Comparison of ENCODE assay signal across 15 cellular contexts in the genomic region with DNA sequence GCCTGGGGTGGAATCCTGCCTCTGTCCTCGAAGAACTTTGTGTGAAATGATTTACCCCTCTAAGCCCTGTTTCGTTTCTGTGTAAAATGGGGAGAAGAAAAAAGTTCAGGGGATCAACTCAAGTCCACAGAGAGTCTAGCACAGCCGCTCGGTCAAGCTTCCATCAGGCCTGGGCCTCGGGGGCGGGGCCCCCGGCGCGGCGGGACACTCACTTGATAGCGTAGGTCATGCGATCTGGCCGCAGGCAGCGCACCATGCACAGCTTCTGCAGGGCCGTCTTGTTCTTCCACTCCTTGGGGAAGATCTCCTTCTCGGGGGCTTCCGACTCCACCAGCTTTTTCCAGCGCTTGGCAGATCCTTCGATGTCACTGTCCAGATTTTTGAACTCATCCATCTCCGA.
DNase-seq lines count a peak whose midpoint lies in the region; ATAC-seq and TF ChIP-seq lines count a peak whose summit lies in the region.
"Had no signal": no experiment of that assay in that cellular context is flagged by ENCODE, and none has a peak within 500 bp of the region (broad histone marks: within the 10 kb centered on the region; RNA-seq: fewer than 3 reads in every experiment).

No MANE protein-coding gene starts in this region.

- ATAC-seq in left ventricle myocardium superior (no peak), heart right ventricle (no peak)
- ATAC-seq: CD8-positive, alpha-beta T cell; GM23338 had no signal

- H3K36me3 ChIP-seq in heart right ventricle: no peaks in the 10 kb centered on the region
- no peaks in the 10 kb centered on the region for H3K36me3 ChIP-seq in H7 (replicated peaks; ENCODE audit: control insufficient read depth, insufficient read depth, low read length)
- H3K36me3 ChIP-seq in HAP-1 (replicated peaks): no peaks in the 10 kb centered on the region

- DNase-seq in left ventricle myocardium superior: peak; percentile 15
- no peak for DNase-seq in heart right ventricle
- DNase-seq in H7: peak; percentile 48
- DNase-seq in nephron progenitor cell: no peak
- no peak for DNase-seq in HAP-1 (ENCODE audit: low spot score in 2 of 2)
- DNase-seq in GM03348 (ENCODE audit: low spot score): no peak
- DNase-seq in 8988T: no peak
- DNase-seq: C1 segment of cervical spinal cord; Caco-2; CD4-positive, CD25-positive, alpha-beta regulatory T cell; CD8-positive, alpha-beta T cell; DMS153; DND-41; HCEC 1CT had no signal

- H3K4me1 Mint-ChIP-seq in nephron progenitor cell: peaks cover 21% of the 10 kb centered on the region
- H3K4me1 Mint-ChIP-seq: GM23338 had no signal

- no peaks in the 10 kb centered on the region for H3K36me3 Mint-ChIP-seq in nephron progenitor cell (ENCODE audit: low read depth)
- H3K36me3 Mint-ChIP-seq: CD4-positive, CD25-positive, alpha-beta regulatory T cell; CD8-positive, alpha-beta T cell had no signal

- peaks cover 3% of the 10 kb centered on the region for H3K9me3 Mint-ChIP-seq in nephron progenitor cell
- H3K9me3 Mint-ChIP-seq: CD4-positive, CD25-positive, alpha-beta regulatory T cell; CD8-positive, alpha-beta T cell had no signal

- WGBS in heart right ventricle, 2 donors: 85 to 87% methylated on average over 20 of the region's 20 CpGs

- H3K4me3 ChIP-seq in heart right ventricle (no peak overlapping the region), H7 (ENCODE audit: insufficient read depth, low read depth, low read length) (no peak overlapping the region), HAP-1 (no peak overlapping the region)
- H3K4me3 ChIP-seq: GM23338 had no signal

- H3K27ac Mint-ChIP-seq in nephron progenitor cell: peak overlapping the region; percentile 51
- H3K27ac Mint-ChIP-seq: CD4-positive, CD25-positive, alpha-beta regulatory T cell; CD8-positive, alpha-beta T cell; GM23338 had no signal

- no peak overlapping the region for H3K4me3 Mint-ChIP-seq in nephron progenitor cell
- H3K4me3 Mint-ChIP-seq: CD4-positive, CD25-positive, alpha-beta regulatory T cell; CD8-positive, alpha-beta T cell; GM23338 had no signal

- intact Hi-C loops in left ventricle myocardium superior (cut with micrococcal nuclease): no loop called here
- intact Hi-C loops in heart right ventricle (cut with DNase I): no loop called here

- H3K9me3 ChIP-seq in heart right ventricle: no peaks in the 10 kb centered on the region
- H3K9me3 ChIP-seq in HAP-1: no peaks in the 10 kb centered on the region

- peaks cover 14% of the 10 kb centered on the region for H3K27me3 Mint-ChIP-seq in nephron progenitor cell (ENCODE audit: low read depth, poor library complexity)
- H3K27me3 Mint-ChIP-seq: CD4-positive, CD25-positive, alpha-beta regulatory T cell had no signal

- TF ChIP-seq CTCF in heart right ventricle (IDR thresholded peaks at IDR 0.05): no peak
- no peak for TF ChIP-seq CTCF in nephron progenitor cell (IDR thresholded peaks at IDR 0.05)

- peaks cover 0 to 4% (median 0%) of the 10 kb centered on the region in 7 donors for H3K27me3 ChIP-seq in heart right ventricle
- no peaks in the 10 kb centered on the region for H3K27me3 ChIP-seq in H7 (ENCODE audit: control insufficient read depth, insufficient read depth, low read length)
- no peaks in the 10 kb centered on the region for H3K27me3 ChIP-seq in HAP-1 (ENCODE audit: low read depth)

- in situ Hi-C loops in HAP-1 (cut with MboI; ENCODE audit: low sequenced_read_pairs): no loop called here

- H3K27ac ChIP-seq in heart right ventricle: no peak overlapping the region

- H3K4me1 ChIP-seq in heart right ventricle: peaks cover 0 to 25% (median 7%) of the 10 kb centered on the region in 9 donors
- no peaks in the 10 kb centered on the region for H3K4me1 ChIP-seq in HAP-1
- H3K4me1 ChIP-seq: Caco-2 had no signal

Comparison
In these comparisons a context has a peak if more than half of its experiments do, and no peak if none do; other contexts are left out.
1. DNase-seq: peak in left ventricle myocardium superior (single experiment) and H7 (single experiment); none in heart right ventricle (0 of 2), nephron progenitor cell (single experiment), HAP-1 (0 of 2), GM03348 (single experiment) and 8988T (single experiment).